In the genomic region with DNA sequence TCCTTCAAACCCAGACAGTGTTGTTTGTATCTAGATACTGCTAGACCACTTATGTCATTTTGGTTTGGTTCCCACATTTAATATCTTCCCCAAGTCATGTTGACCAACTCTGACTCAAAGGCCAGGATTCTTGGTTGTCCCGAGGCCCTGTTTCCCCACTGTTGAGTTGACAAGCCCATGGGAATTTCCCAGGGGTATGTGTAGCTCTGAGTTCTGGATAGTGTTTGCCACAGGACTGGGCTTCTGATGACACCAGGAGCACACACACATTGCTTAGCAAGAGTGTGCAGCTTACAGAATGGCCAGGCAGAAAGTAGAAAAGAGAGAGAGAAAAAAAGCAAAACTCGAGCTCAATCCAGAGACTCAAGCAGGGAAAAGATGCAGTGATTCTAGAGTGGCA, we compare ENCODE assay signal across 21 cellular contexts.
DNase-seq lines count a peak whose midpoint lies in the region; ATAC-seq, FAIRE-seq and TF ChIP-seq lines count a peak whose summit lies in the region.
"Had no signal": no experiment of that assay in that cellular context is flagged by ENCODE, and none has a peak within 500 bp of the region (broad histone marks: within the 10 kb centered on the region; RNA-seq: fewer than 3 reads in every experiment).

No MANE protein-coding gene starts in this region.

- H3K27me3 ChIP-seq in stomach, result no peaks in the 10 kb centered on the region
- H3K27me3 ChIP-seq in CD8-positive, alpha-beta T cell (ENCODE audit: insufficient read depth, low read length), result no peaks in the 10 kb centered on the region
- H3K27me3 ChIP-seq: left lung, upper lobe of right lung had no signal

- peak overlapping the region; percentile 49 to 71 for H3K27ac ChIP-seq in coronary artery
- peak overlapping the region in 3 of 5 donors; percentile 31 to 71 (median 49) for H3K27ac ChIP-seq in stomach
- H3K27ac ChIP-seq in CD8-positive, alpha-beta T cell (ENCODE audit: low read depth, low read length), result no peak overlapping the region
- H3K27ac ChIP-seq: left lung had no signal

- H3K27me3 Mint-ChIP-seq in CD8-positive, alpha-beta T cell (ENCODE audit: low read depth), result peaks cover 15% of the 10 kb centered on the region

- DNase-seq in EL (peak; percentile 83), coronary artery (ENCODE audit: low spot score) (no peak), left cardiac atrium (no peak), stomach (no peak), GF-D8 (lab: John Stamatoyannopoulos, UW) (no peak), urothelium cell line (ENCODE audit: low spot score) (no peak)
- no peak for DNase-seq in CD8-positive, alpha-beta T cell
- DNase-seq: activated CD4-positive, alpha-beta T cell treated with anti-CD3 and anti-CD28 coated beads for 1 hour; DND-41; H9; left lung; naive thymus-derived CD8-positive, alpha-beta T cell; NCI-H1092 treated with DMSO at 0.1 percent for 48 hours; stimulated activated CD4-positive, alpha-beta T cell treated with anti-CD3 and anti-CD28 coated beads, Interleukin-4, amount 100 ng/mL, for 1 hour; T-helper 17 cell; upper lobe of right lung had no signal

- H3K9me3 ChIP-seq in stomach, result peaks cover 0 to 6% (median 0%) of the 10 kb centered on the region in 4 donors
- H3K9me3 ChIP-seq in CD8-positive, alpha-beta T cell (ENCODE audit: low read length), result no peaks in the 10 kb centered on the region
- H3K9me3 ChIP-seq: upper lobe of right lung had no signal

- no peak for TF ChIP-seq POLR2A in stomach (IDR thresholded peaks at IDR 0.05)

- ATAC-seq in left cardiac atrium (peak; percentile 6 to 24), HG03039 (IDR thresholded peaks at IDR 0.05; ENCODE audit: unreplicated experiment) (no peak)
- ATAC-seq in CD8-positive, alpha-beta T cell, result no peak
- ATAC-seq: left lung; naive thymus-derived CD8-positive, alpha-beta T cell; T-helper 17 cell; upper lobe of right lung had no signal

- WGBS in stomach, 5 donors, result 49 to 78% (median 64%) methylated on average over 2 of the region's 2 CpGs

- no peak overlapping the region for H3K4me3 Mint-ChIP-seq in CD8-positive, alpha-beta T cell
- H3K4me3 Mint-ChIP-seq: activated naive CD4-positive, alpha-beta T cell treated with anti-CD3 and anti-CD28 coated beads, Interleukin-2, amount 50 U/mL, for 24 hours; CD14-positive monocyte; H9; IgD-negative memory B cell; naive thymus-derived CD8-positive, alpha-beta T cell; T-helper 17 cell had no signal

- CTCF ChIA-PET in CD8-positive, alpha-beta T cell (lab: Charles Lee), result no interaction called here

- H3K4me3 ChIP-seq in coronary artery (no peak overlapping the region), stomach (no peak overlapping the region)
- no peak overlapping the region for H3K4me3 ChIP-seq in CD8-positive, alpha-beta T cell (ENCODE audit: low read depth, low read length)
- H3K4me3 ChIP-seq: left lung, upper lobe of right lung had no signal

- H3K4me1 Mint-ChIP-seq in CD8-positive, alpha-beta T cell (ENCODE audit: low read depth), result no peaks in the 10 kb centered on the region
- H3K4me1 Mint-ChIP-seq: activated naive CD4-positive, alpha-beta T cell treated with anti-CD3 and anti-CD28 coated beads, Interleukin-2, amount 50 U/mL, for 24 hours; CD14-positive monocyte; IgD-negative memory B cell; naive thymus-derived CD8-positive, alpha-beta T cell had no signal

- FAIRE-seq in urothelium cell line (lab: Jason Lieb, UNC), result no peak
- FAIRE-seq: endothelial cell of umbilical vein had no signal

- no peak for TF ChIP-seq EP300 in stomach (IDR thresholded peaks at IDR 0.05)

- intact Hi-C loops in left cardiac atrium (cut with DNase I) (no loop called here), stomach (cut with DNase I; ENCODE audit: low total_unique reads) (no loop called here)
- intact Hi-C loops in CD8-positive, alpha-beta T cell (cut with DNase I, micrococcal nuclease), result no loop called here

- H3K27ac Mint-ChIP-seq in CD8-positive, alpha-beta T cell, result no peak overlapping the region
- H3K27ac Mint-ChIP-seq: activated naive CD4-positive, alpha-beta T cell treated with anti-CD3 and anti-CD28 coated beads, Interleukin-2, amount 50 U/mL, for 24 hours; CD14-positive monocyte; IgD-negative memory B cell; naive thymus-derived CD8-positive, alpha-beta T cell; T-helper 17 cell had no signal

- POLR2A ChIA-PET in CD8-positive, alpha-beta T cell (lab: Charles Lee), result no interaction called here

- TF ChIP-seq CTCF in coronary artery (IDR thresholded peaks at IDR 0.05) (no peak), stomach (IDR thresholded peaks at IDR 0.05) (no peak)
- no peak for TF ChIP-seq CTCF in CD8-positive, alpha-beta T cell (IDR thresholded peaks at IDR 0.05)

- H3K36me3 Mint-ChIP-seq in CD8-positive, alpha-beta T cell, result no peaks in the 10 kb centered on the region
- H3K36me3 Mint-ChIP-seq: activated naive CD4-positive, alpha-beta T cell treated with anti-CD3 and anti-CD28 coated beads, Interleukin-2, amount 50 U/mL, for 24 hours; CD14-positive monocyte; IgD-negative memory B cell had no signal

- H3K36me3 ChIP-seq in stomach, result no peaks in the 10 kb centered on the region
- H3K36me3 ChIP-seq in CD8-positive, alpha-beta T cell (ENCODE audit: insufficient read depth, low read length), result no peaks in the 10 kb centered on the region
- H3K36me3 ChIP-seq: left lung, upper lobe of right lung had no signal

- no peaks in the 10 kb centered on the region for H3K9me3 Mint-ChIP-seq in CD8-positive, alpha-beta T cell
- H3K9me3 Mint-ChIP-seq: activated naive CD4-positive, alpha-beta T cell treated with anti-CD3 and anti-CD28 coated beads, Interleukin-2, amount 50 U/mL, for 24 hours; H9 had no signal

- peaks cover 8 to 30% (median 18%) of the 10 kb centered on the region in 4 donors for H3K4me1 ChIP-seq in stomach
- no peaks in the 10 kb centered on the region for H3K4me1 ChIP-seq in CD8-positive, alpha-beta T cell (ENCODE audit: insufficient read depth, low read length)

Comparison
In these comparisons a context has a peak if more than half of its experiments do, and no peak if none do; other contexts are left out.
1. ATAC-seq: peak in left cardiac atrium (2 of 2); none in HG03039 (single experiment) and CD8-positive, alpha-beta T cell (single experiment).